ENCODE assay signal across 12 cellular contexts in the genomic region with DNA sequence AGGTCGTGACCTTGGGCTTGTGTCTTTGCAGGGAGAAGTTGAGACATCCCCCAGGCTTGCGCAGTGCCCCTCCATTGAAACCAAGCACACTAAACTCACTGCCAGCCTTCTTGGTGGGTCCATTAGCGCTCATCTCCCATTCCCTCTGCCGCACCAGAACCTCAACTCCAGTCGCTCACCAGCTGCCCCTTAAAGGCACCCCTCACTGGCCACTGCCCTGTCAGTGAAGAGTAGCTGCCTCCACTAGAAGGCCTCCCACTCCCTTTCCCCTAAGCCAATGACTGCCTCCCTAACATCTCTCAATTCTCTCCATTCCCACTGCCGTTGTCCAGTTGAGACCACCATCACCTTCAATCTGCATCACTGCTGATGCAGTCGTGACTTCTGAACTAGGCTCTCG.
"Had no signal": no experiment of that assay in that cellular context is flagged by ENCODE, and none has a peak within 500 bp of the region (broad histone marks: within the 10 kb centered on the region; RNA-seq: fewer than 3 reads in every experiment).

No MANE protein-coding gene starts in this region.

- DNase-seq: activated gamma-delta T cell; activated T-cell treated with anti-CD3 and anti-CD28 coated beads for 4 hours; amygdala; effector memory CD8-positive, alpha-beta T cell; SJCRH30; stimulated activated CD4-positive, alpha-beta T cell treated with anti-CD3 and anti-CD28 coated beads, Interleukin-4, amount 100 ng/mL, for 24 hours; tibial artery had no signal

- H3K9me3 Mint-ChIP-seq: brain; effector memory CD8-positive, alpha-beta T cell; neural progenitor cell had no signal

- H3K36me3 Mint-ChIP-seq: brain, neural progenitor cell had no signal

- H3K27ac ChIP-seq: hepatocyte, neural progenitor cell, parathyroid adenoma, RWPE1, SJCRH30, tibial artery had no signal

- H3K27me3 ChIP-seq: hepatocyte, neural progenitor cell, SJCRH30 had no signal

- ATAC-seq: effector memory CD8-positive, alpha-beta T cell had no signal

- H3K9me3 ChIP-seq: SJCRH30, tibial artery had no signal

- H3K36me3 ChIP-seq: neural progenitor cell, SJCRH30, tibial artery had no signal

- H3K27ac Mint-ChIP-seq: neural progenitor cell had no signal

- H3K9ac ChIP-seq: neural progenitor cell, parathyroid adenoma had no signal

- H3K4me3 Mint-ChIP-seq: brain; effector memory CD8-positive, alpha-beta T cell; neural progenitor cell had no signal

- H3K4me3 ChIP-seq: hepatocyte, neural progenitor cell, SJCRH30, tibial artery had no signal

- H3K27me3 Mint-ChIP-seq: effector memory CD8-positive, alpha-beta T cell had no signal

- H3K4me1 ChIP-seq: SJCRH30, tibial artery had no signal
